ENCODE assay signal across 17 cellular contexts in genomic region chr4:184515606-184516005, GRCh38.
"Had no signal": no experiment of that assay in that cellular context is flagged by ENCODE, and none has a peak within 500 bp of the region (broad histone marks: within the 10 kb centered on the region; RNA-seq: fewer than 3 reads in every experiment).

No MANE protein-coding gene starts in this region.

- ATAC-seq: lower lobe of right lung; naive thymus-derived CD4-positive, alpha-beta T cell; psoas muscle; sciatic nerve; upper lobe of right lung had no signal

- H3K36me3 ChIP-seq: brain microvascular endothelial cell, lower lobe of right lung, SJCRH30, spleen, upper lobe of right lung had no signal

- H3K9me3 ChIP-seq: lower lobe of right lung, psoas muscle, SJCRH30, upper lobe of right lung had no signal

- H3K4me1 Mint-ChIP-seq: endodermal cell had no signal

- H3K4me1 ChIP-seq: psoas muscle, SJCRH30 had no signal

- DNase-seq: activated CD4-positive, alpha-beta T cell treated with anti-CD3 and anti-CD28 coated beads for 1 hour; activated naive CD4-positive, alpha-beta T cell treated with anti-CD3 and anti-CD28 coated beads, Interleukin-2, amount 10 ng/mL, durations not matched to agents 7 days and 5 days; brain microvascular endothelial cell; endodermal cell; erythroblast; immature natural killer cell; left cardiac atrium; lower lobe of right lung; naive thymus-derived CD4-positive, alpha-beta T cell; psoas muscle; SJCRH30; spleen; stimulated activated CD4-positive, alpha-beta T cell treated with anti-CD3 and anti-CD28 coated beads, Interleukin-1b, Interleukin-23, amount 100 ng/mL, for 48 hours; stimulated activated naive CD4-positive, alpha-beta T cell treated with Interleukin-2 at 50 U/mL for 16 hours; T-helper 9 cell; upper lobe of right lung had no signal

- H3K9me3 Mint-ChIP-seq: immature natural killer cell had no signal

- H3K27ac ChIP-seq: brain microvascular endothelial cell, lower lobe of right lung, psoas muscle, SJCRH30 had no signal

- H3K4me3 ChIP-seq: lower lobe of right lung, psoas muscle, SJCRH30, spleen, upper lobe of right lung had no signal

- H3K36me3 Mint-ChIP-seq: immature natural killer cell had no signal

- H3K27me3 ChIP-seq: brain microvascular endothelial cell, SJCRH30, spleen, upper lobe of right lung had no signal

- H3K4me3 Mint-ChIP-seq: activated naive CD4-positive, alpha-beta T cell treated with anti-CD3 and anti-CD28 coated beads, Interleukin-2, amount 10 ng/mL, durations not matched to agents 7 days and 5 days; endodermal cell; naive thymus-derived CD4-positive, alpha-beta T cell had no signal

- H3K27me3 Mint-ChIP-seq: activated naive CD4-positive, alpha-beta T cell treated with anti-CD3 and anti-CD28 coated beads, Interleukin-2, amount 10 ng/mL, durations not matched to agents 7 days and 5 days; naive thymus-derived CD4-positive, alpha-beta T cell had no signal

- H3K27ac Mint-ChIP-seq: activated naive CD4-positive, alpha-beta T cell treated with anti-CD3 and anti-CD28 coated beads, Interleukin-2, amount 10 ng/mL, durations not matched to agents 7 days and 5 days; endodermal cell; immature natural killer cell had no signal
